In genomic region chr6:110331816-110332215, GRCh38 we compare ENCODE assay signal across 1 cellular context.
TF ChIP-seq lines count a peak whose summit lies in the region.

No MANE protein-coding gene starts in this region.

TF ChIP-seq in GM23338, 12 proteins besides CTCF, POLR2A, EP300 and RAD21 (continued from another document):
- TF ChIP-seq ZNF462 (CRISPR knock-in tag; IDR thresholded peaks at IDR 0.05): no peak
- TF ChIP-seq REST (IDR thresholded peaks at IDR 0.05; ENCODE audit: unreplicated experiment): no peak
- TF ChIP-seq NANOG (IDR thresholded peaks at IDR 0.05; ENCODE audit: borderline replicate concordance): no peak
- no peak for TF ChIP-seq EZH2 (IDR thresholded peaks at IDR 0.05; ENCODE audit: low read depth, unreplicated experiment)
- no peak for TF ChIP-seq ZNF331 (CRISPR knock-in tag; IDR thresholded peaks at IDR 0.05; ENCODE audit: low read depth)
- TF ChIP-seq EZH2phosphoT487 (IDR thresholded peaks at IDR 0.05; ENCODE audit: unreplicated experiment): no peak
- no peak for TF ChIP-seq JUNB (IDR thresholded peaks at IDR 0.05; ENCODE audit: unreplicated experiment)
- no peak for TF ChIP-seq STAT1 (IDR thresholded peaks at IDR 0.05; ENCODE audit: unreplicated experiment)
- TF ChIP-seq ZNF114 (CRISPR knock-in tag; IDR thresholded peaks at IDR 0.05): no peak
- no peak for TF ChIP-seq ETS1 (IDR thresholded peaks at IDR 0.05)
